Comparison of ENCODE assay signal across 8 cellular contexts in the genomic region with DNA sequence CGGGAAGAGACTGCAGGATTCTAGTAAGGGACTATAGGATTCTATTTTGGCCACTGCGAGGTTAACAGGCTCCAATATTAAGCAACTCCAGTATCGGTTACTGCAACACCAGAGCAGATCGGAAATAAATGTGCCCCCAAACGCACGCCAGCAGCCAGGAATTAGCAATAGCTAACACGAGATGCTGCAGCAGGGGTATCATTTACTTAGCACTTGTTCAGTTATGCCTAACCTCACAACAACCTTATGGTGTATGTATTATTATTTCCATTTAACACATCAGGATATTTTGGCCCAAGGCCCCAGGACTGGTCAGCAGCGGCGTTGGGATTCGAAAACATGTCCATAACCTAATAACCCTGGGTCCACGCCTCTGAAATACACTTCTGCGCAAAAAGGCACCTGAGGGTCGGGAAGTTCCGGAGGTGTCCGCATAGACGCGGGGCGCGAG. TPM values are rescaled to one million over a fixed set of nuclear protein-coding genes. Genes with fewer than 3 reads are reported as not detected.
DNase-seq lines count a peak whose midpoint lies in the region; ATAC-seq, FAIRE-seq and TF ChIP-seq lines count a peak whose summit lies in the region.

No MANE protein-coding gene starts in this region.

- peaks cover 0 to 26% (median 19%) of the 10 kb centered on the region in 11 experiments; a peak in 10 of 22 replicates for H3K36me3 ChIP-seq in BLaER1 treated with 17β-estradiol and CSF1 and Interleukin-3, amounts not matched to agents 10 nM and 100 nM
- no peaks in the 10 kb centered on the region for H3K36me3 ChIP-seq in KOPT-K1 (ENCODE audit: insufficient read depth, low read length)
- no peaks in the 10 kb centered on the region for H3K36me3 ChIP-seq in ovary

- H3K27ac ChIP-seq in BLaER1 treated with 17β-estradiol and CSF1 and Interleukin-3, amounts not matched to agents 10 nM and 100 nM: peak overlapping the region; percentile 78 to 94 (median 88)
- H3K27ac ChIP-seq in KOPT-K1 (ENCODE audit: low read depth, low read length, poor library complexity, severe bottlenecking) (peak overlapping the region; percentile 84), ovary (peak overlapping the region; percentile 95)

- peak overlapping the region; percentile 80 to 100 (median 96) for H3K4me3 ChIP-seq in BLaER1 treated with 17β-estradiol and CSF1 and Interleukin-3, amounts not matched to agents 10 nM and 100 nM
- peak overlapping the region; percentile 65 for H3K4me3 ChIP-seq in ovary

- no peak for TF ChIP-seq POLR2A in ovary (IDR thresholded peaks at IDR 0.05)

- DNase-seq in activated T-cell treated with anti-CD3 and anti-CD28 coated beads for 4 hours (peak; percentile 4), frontal cortex (ENCODE audit: low spot score in 2 of 2) (peak; percentile 24 to 28), ovary (peak in 1 of 5 donors; percentile 40), GM19240 (ENCODE audit: insufficient read length, low spot score) (no peak)

- intact Hi-C loops in ovary (cut with DNase I): loop anchor here in 2 of 4 donors (10.0 kb wide), 3 partner anchors 59 to 229 kb away; a partner anchor contains a TSS

- no peaks in the 10 kb centered on the region for H3K27me3 ChIP-seq in BLaER1 treated with 17β-estradiol and CSF1 and Interleukin-3, amounts not matched to agents 10 nM and 100 nM
- H3K27me3 ChIP-seq in ovary: no peaks in the 10 kb centered on the region

- peaks cover 0 to 12% (median 0%) of the 10 kb centered on the region in 11 experiments; a peak in 6 of 22 replicates for H4K20me1 ChIP-seq in BLaER1 treated with 17β-estradiol and CSF1 and Interleukin-3, amounts not matched to agents 10 nM and 100 nM

- no peak for TF ChIP-seq EP300 in ovary (IDR thresholded peaks at IDR 0.05)

- H3K9me3 ChIP-seq in BLaER1 treated with 17β-estradiol and CSF1 and Interleukin-3, amounts not matched to agents 10 nM and 100 nM (replicated peaks in 1 of 11): peaks cover 0 to 37% (median 28%) of the 10 kb centered on the region in 11 experiments; a peak in 17 of 22 replicates
- H3K9me3 ChIP-seq in KOPT-K1 (ENCODE audit: insufficient read depth, low read length, poor library complexity, severe bottlenecking): no peaks in the 10 kb centered on the region
- no peaks in the 10 kb centered on the region for H3K9me3 ChIP-seq in ovary

- peak overlapping the region; percentile 77 to 97 (median 90) for H3K9ac ChIP-seq in BLaER1 treated with 17β-estradiol and CSF1 and Interleukin-3, amounts not matched to agents 10 nM and 100 nM

- ATAC-seq in GM19035 (IDR thresholded peaks at IDR 0.05; ENCODE audit: unreplicated experiment) (peak; percentile 4), HG03439 (IDR thresholded peaks at IDR 0.05; ENCODE audit: unreplicated experiment) (no peak)

- H3K4me1 ChIP-seq in BLaER1 treated with 17β-estradiol and CSF1 and Interleukin-3, amounts not matched to agents 10 nM and 100 nM: peaks cover 19 to 25% (median 21%) of the 10 kb centered on the region in 10 experiments
- H3K4me1 ChIP-seq in ovary (ENCODE audit: insufficient read depth): peaks cover 2% of the 10 kb centered on the region

- 0 to 1% (median 0%) methylated on average over 19 of the region's 19 CpGs for WGBS in ovary, 3 donors

- FAIRE-seq in frontal cortex (lab: Jason Lieb, UNC): no peak

- TF ChIP-seq CTCF in ovary (IDR thresholded peaks at IDR 0.05): no peak

- H3K4me2 ChIP-seq in BLaER1 treated with 17β-estradiol and CSF1 and Interleukin-3, amounts not matched to agents 10 nM and 100 nM: peak overlapping the region; percentile 79 to 97 (median 89)

RNA-seq across cellular contexts. Expression of a gene that starts 0.8 kb away (rescaled TPM):
- total RNA-seq in frontal cortex: 28.9 TPM
- 10 to 100 TPM; 14.4 to 27.1 (median 21.0) TPM for total RNA-seq in ovary
- polyA plus RNA-seq in ovary: 10 to 100 TPM; 10.6 to 15.6 TPM
